Comparison of ENCODE assay signal across 8 cellular contexts in genomic region chr2:207531024-207531411, GRCh38. TPM values are rescaled to one million over a fixed set of nuclear protein-coding genes. Genes with fewer than 3 reads are reported as not detected.
DNase-seq lines count a peak whose midpoint lies in the region; ATAC-seq, FAIRE-seq and TF ChIP-seq lines count a peak whose summit lies in the region.

No MANE protein-coding gene starts in this region.

- H3K4me3 Mint-ChIP-seq in activated T-cell treated with anti-CD3 and anti-CD28 coated beads, Interleukin-2, amount 50 U/mL, for 4 hours: peak overlapping the region; percentile 94

- H4K20me1 ChIP-seq in hepatocyte (ENCODE audit: insufficient read depth, poor library complexity, severe bottlenecking): peaks cover 44% of the 10 kb centered on the region

- no peak for ATAC-seq in activated T-cell treated with anti-CD3 and anti-CD28 coated beads, Interleukin-2, amount 50 U/mL, for 4 hours
- no peak for ATAC-seq in HG03095 (IDR thresholded peaks at IDR 0.05; ENCODE audit: unreplicated experiment)
- no peak for ATAC-seq in GM18870 (IDR thresholded peaks at IDR 0.05; ENCODE audit: unreplicated experiment)
- ATAC-seq in sciatic nerve: no peak

- WGBS in hepatocyte (ENCODE audit: low lambda C conversion rate, missing lambda C conversion rate): 2% methylated on average over 11 of the region's 11 CpGs
- 0% methylated on average over 11 of the region's 11 CpGs for WGBS in small intestine, 3 donors

- no peak for FAIRE-seq in small intestine (lab: Jason Lieb, UNC)

- no peaks in the 10 kb centered on the region for H3K27me3 Mint-ChIP-seq in activated T-cell treated with anti-CD3 and anti-CD28 coated beads, Interleukin-2, amount 50 U/mL, for 4 hours (ENCODE audit: low read depth)

- TF ChIP-seq CTCF in hepatocyte (IDR thresholded peaks at IDR 0.05; ENCODE audit: poor library complexity): no peak

- no peaks in the 10 kb centered on the region for H3K27me3 ChIP-seq in hepatocyte
- no peaks in the 10 kb centered on the region for H3K27me3 ChIP-seq in small intestine (ENCODE audit: control insufficient read depth in 2 of 2, insufficient read depth in 2 of 2, low read length in 2 of 2)

- H3K27ac ChIP-seq in hepatocyte (peak overlapping the region; percentile 98), small intestine (ENCODE audit: low read depth in 1 of 2, low read length in 1 of 2) (peak overlapping the region; percentile 74 to 100)

- DNase-seq in CD1c-positive myeloid dendritic cell (ENCODE audit: extremely low spot score) (peak; percentile 65), HT-29 (ENCODE audit: low spot score) (peak; percentile 58), hepatocyte (ENCODE audit: low spot score) (no peak), small intestine (no peak), sciatic nerve (ENCODE audit: low spot score) (no peak)
- DNase-seq in activated T-cell treated with anti-CD3 and anti-CD28 coated beads, Interleukin-2, amount 50 U/mL, for 4 hours: no peak

- peak overlapping the region; percentile 96 for H3K4me3 ChIP-seq in hepatocyte
- H3K4me3 ChIP-seq in small intestine (ENCODE audit: low read depth in 1 of 2, low read length in 2 of 2): peak overlapping the region; percentile 86 to 87

- peaks cover 55% of the 10 kb centered on the region for H3K79me2 ChIP-seq in hepatocyte

- H3K4me1 Mint-ChIP-seq in activated T-cell treated with anti-CD3 and anti-CD28 coated beads, Interleukin-2, amount 50 U/mL, for 4 hours (ENCODE audit: low read depth): peaks cover 61% of the 10 kb centered on the region

- H3K36me3 Mint-ChIP-seq in activated T-cell treated with anti-CD3 and anti-CD28 coated beads, Interleukin-2, amount 50 U/mL, for 4 hours (ENCODE audit: insufficient read depth): peaks cover 8% of the 10 kb centered on the region

- H3K36me3 ChIP-seq in hepatocyte (replicated peaks; ENCODE audit: insufficient read depth, low read depth) (no peaks in the 10 kb centered on the region), small intestine (ENCODE audit: control insufficient read depth in 2 of 2, insufficient read depth in 2 of 2, low read length in 2 of 2) (no peaks in the 10 kb centered on the region)

- no peaks in the 10 kb centered on the region for H3K9me2 ChIP-seq in hepatocyte (replicated peaks; ENCODE audit: insufficient read depth)

- intact Hi-C loops in sciatic nerve (cut with DNase I): loop anchor here (5.0 kb wide), 1 partner anchor 36 kb away; no protein-coding TSS in a partner anchor

- H2AFZ ChIP-seq in hepatocyte: peak overlapping the region; percentile 22

- H3K4me2 ChIP-seq in hepatocyte: peak overlapping the region; percentile 76

- H3K4me1 ChIP-seq in hepatocyte (ENCODE audit: insufficient read depth): peaks cover 16% of the 10 kb centered on the region
- H3K4me1 ChIP-seq in small intestine (ENCODE audit: control insufficient read depth in 2 of 2, insufficient read depth in 1 of 2, low read depth in 1 of 2, low read length in 1 of 2): peaks cover 0 to 8% of the 10 kb centered on the region in 2 donors

- H3K9me3 ChIP-seq in hepatocyte (ENCODE audit: low read depth) (no peaks in the 10 kb centered on the region), small intestine (ENCODE audit: control insufficient read depth, low read depth) (no peaks in the 10 kb centered on the region)

- no peaks in the 10 kb centered on the region for H3K9me3 Mint-ChIP-seq in activated T-cell treated with anti-CD3 and anti-CD28 coated beads, Interleukin-2, amount 50 U/mL, for 4 hours

RNA-seq across cellular contexts. Expression of gene CREB1, which starts 1.3 kb away (rescaled TPM):
- total RNA-seq in HT-29 (2014; rRNA removed; shearing (Covaris generic)): 23.8 and 31.8 TPM in 2 replicates
- total RNA-seq in activated T-cell treated with anti-CD3 and anti-CD28 coated beads, Interleukin-2, amount 50 U/mL, for 4 hours: 10 to 100 TPM; 55.2 to 71.1 (median 59.5) TPM
- total RNA-seq in hepatocyte (40.8 and 42.0 TPM in 2 replicates), sciatic nerve (83.9 TPM)
- polyA plus RNA-seq in hepatocyte (21.9 and 22.6 TPM in 2 replicates), small intestine (10 to 100 TPM in 1 of 3 donors, 1 to 10 TPM in 2; 4.1 to 12.7 (median 8.5) TPM)

Comparison
In these comparisons a context has a peak if more than half of its experiments do, and no peak if none do; other contexts are left out.
1. DNase-seq: peak in CD1c-positive myeloid dendritic cell (single experiment) and HT-29 (single experiment); none in activated T-cell treated with anti-CD3 and anti-CD28 coated beads, Interleukin-2, amount 50 U/mL, for 4 hours (single experiment), hepatocyte (single experiment), small intestine (single experiment) and sciatic nerve (single experiment).